Comparison of ENCODE assay signal across 2 cellular contexts in the genomic region with DNA sequence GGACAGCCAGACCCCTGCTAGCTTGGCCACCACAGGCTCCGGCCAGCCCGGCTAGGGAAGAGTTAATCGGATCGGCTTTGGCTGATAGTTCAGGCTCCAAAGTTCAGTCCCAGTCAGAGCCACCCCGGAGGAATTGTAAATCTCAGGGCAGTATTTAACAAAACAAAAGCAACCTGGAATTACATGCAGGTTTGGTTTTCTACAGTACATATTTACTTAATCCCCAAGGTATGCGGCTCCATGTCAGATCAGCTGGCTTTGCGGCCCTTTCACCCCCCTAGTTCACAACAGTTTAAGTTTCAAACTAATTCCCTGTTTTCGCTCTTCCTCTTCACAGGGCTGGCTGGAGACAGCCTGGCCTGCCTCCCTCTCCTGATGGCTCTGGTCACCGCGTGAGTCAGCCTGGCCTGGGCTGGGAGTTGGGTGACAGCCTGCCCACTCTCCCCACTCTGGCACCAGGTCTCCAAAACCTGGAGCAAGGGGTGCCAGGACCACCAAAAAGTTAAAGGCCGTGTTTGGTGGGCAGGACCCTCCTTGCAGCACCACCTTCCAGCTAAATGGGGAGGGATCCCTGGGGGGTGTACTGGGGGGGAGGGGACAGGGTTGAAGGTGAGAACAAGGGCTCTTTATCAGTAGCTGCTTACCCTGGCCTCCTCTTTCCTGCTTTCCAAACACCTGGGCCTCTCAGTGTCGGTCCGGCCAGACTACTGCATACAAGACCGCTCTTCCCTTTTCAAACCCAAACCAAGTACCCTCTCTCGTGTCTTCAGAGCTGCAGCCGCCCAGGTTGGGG.
TF ChIP-seq lines count a peak whose summit lies in the region.

No MANE protein-coding gene starts in this region.

TF ChIP-seq in GM23338, 12 proteins besides CTCF, POLR2A, EP300 and RAD21:
- TF ChIP-seq ZNF331 (CRISPR knock-in tag; IDR thresholded peaks at IDR 0.05; ENCODE audit: low read depth) (no peak), NANOG (IDR thresholded peaks at IDR 0.05; ENCODE audit: borderline replicate concordance) (peak; percentile 48; the same call in 1 of the 2 replicates), POLR2AphosphoS5 (IDR thresholded peaks at IDR 0.05; ENCODE audit: low read depth) (peak; percentile 35; the same call in 1 of the 2 replicates)

TF ChIP-seq in HepG2, 621 proteins besides CTCF, POLR2A, EP300 and RAD21 (continues in another document):
- no peak for TF ChIP-seq CENPT (CRISPR knock-in tag; IDR thresholded peaks at IDR 0.05; ENCODE audit: low read depth)
- peak; percentile 98 for TF ChIP-seq HNF4G (IDR thresholded peaks at IDR 0.05; ENCODE audit: borderline replicate concordance, low read depth, low read length)
- peak; percentile 93; the same call in 1 of the 2 replicates for TF ChIP-seq HNF4G (CRISPR knock-in tag; IDR thresholded peaks at IDR 0.05; ENCODE audit: borderline replicate concordance, low read depth)
- TF ChIP-seq ZFP1 (CRISPR knock-in tag; IDR thresholded peaks at IDR 0.05) = 0 out of 2 replicates have a peak, but pooled peaks have one; percentile 26
- TF ChIP-seq, protein P1, sequence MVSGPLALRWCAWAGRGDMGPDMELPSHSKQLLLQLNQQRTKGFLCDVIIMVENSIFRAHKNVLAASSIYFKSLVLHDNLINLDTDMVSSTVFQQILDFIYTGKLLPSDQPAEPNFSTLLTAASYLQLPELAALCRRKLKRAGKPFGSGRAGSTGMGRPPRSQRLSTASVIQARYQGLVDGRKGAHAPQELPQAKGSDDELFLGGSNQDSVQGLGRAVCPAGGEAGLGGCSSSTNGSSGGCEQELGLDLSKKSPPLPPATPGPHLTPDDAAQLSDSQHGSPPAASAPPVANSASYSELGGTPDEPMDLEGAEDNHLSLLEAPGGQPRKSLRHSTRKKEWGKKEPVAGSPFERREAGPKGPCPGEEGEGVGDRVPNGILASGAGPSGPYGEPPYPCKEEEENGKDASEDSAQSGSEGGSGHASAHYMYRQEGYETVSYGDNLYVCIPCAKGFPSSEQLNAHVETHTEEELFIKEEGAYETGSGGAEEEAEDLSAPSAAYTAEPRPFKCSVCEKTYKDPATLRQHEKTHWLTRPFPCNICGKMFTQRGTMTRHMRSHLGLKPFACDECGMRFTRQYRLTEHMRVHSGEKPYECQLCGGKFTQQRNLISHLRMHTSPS (CRISPR knock-in tag; IDR thresholded peaks at IDR 0.05; ENCODE audit: low read depth) = 0 out of 2 replicates have a peak, but pooled peaks have one; percentile 18
- TF ChIP-seq SNAPC2 (CRISPR knock-in tag; IDR thresholded peaks at IDR 0.05) = peak; percentile 62; the same call in 1 of the 2 replicates
- TF ChIP-seq, protein P2, sequence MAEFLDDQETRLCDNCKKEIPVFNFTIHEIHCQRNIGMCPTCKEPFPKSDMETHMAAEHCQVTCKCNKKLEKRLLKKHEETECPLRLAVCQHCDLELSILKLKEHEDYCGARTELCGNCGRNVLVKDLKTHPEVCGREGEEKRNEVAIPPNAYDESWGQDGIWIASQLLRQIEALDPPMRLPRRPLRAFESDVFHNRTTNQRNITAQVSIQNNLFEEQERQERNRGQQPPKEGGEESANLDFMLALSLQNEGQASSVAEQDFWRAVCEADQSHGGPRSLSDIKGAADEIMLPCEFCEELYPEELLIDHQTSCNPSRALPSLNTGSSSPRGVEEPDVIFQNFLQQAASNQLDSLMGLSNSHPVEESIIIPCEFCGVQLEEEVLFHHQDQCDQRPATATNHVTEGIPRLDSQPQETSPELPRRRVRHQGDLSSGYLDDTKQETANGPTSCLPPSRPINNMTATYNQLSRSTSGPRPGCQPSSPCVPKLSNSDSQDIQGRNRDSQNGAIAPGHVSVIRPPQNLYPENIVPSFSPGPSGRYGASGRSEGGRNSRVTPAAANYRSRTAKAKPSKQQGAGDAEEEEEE (CRISPR knock-in tag; IDR thresholded peaks at IDR 0.05; ENCODE audit: borderline replicate concordance) = no peak
- TF ChIP-seq, protein P3, sequence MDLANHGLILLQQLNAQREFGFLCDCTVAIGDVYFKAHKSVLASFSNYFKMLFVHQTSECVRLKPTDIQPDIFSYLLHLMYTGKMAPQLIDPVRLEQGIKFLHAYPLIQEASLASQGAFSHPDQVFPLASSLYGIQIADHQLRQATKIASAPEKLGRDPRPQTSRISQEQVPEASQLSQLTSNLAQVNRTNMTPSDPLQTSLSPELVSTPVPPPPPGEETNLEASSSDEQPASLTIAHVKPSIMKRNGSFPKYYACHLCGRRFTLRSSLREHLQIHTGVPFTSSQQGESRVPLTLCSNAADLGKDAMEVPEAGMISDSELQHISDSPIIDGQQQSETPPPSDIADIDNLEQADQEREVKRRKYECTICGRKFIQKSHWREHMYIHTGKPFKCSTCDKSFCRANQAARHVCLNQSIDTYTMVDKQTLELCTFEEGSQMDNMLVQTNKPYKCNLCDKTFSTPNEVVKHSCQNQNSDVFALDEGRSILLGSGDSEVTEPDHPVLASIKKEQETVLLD (CRISPR knock-in tag; IDR thresholded peaks at IDR 0.05; ENCODE audit: low read depth) = no peak
- TF ChIP-seq, protein P4, sequence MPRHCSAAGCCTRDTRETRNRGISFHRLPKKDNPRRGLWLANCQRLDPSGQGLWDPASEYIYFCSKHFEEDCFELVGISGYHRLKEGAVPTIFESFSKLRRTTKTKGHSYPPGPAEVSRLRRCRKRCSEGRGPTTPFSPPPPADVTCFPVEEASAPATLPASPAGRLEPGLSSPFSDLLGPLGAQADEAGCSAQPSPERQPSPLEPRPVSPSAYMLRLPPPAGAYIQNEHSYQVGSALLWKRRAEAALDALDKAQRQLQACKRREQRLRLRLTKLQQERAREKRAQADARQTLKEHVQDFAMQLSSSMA (CRISPR knock-in tag; IDR thresholded peaks at IDR 0.05) = no peak
- no peak for TF ChIP-seq ZNF101 (CRISPR knock-in tag; IDR thresholded peaks at IDR 0.05; ENCODE audit: borderline replicate concordance, low read depth)
- TF ChIP-seq ZFP36L1 (CRISPR knock-in tag; IDR thresholded peaks at IDR 0.05) = no peak; the same call in 1 of the 2 replicates
- TF ChIP-seq NCOA2 (CRISPR knock-in tag; IDR thresholded peaks at IDR 0.05) = peak; percentile 92
- peak; percentile 98 for TF ChIP-seq TEAD3 (CRISPR knock-in tag; optimal IDR thresholded peaks at IDR 0.05; ENCODE audit: borderline replicate concordance)
- TF ChIP-seq, protein P5, sequence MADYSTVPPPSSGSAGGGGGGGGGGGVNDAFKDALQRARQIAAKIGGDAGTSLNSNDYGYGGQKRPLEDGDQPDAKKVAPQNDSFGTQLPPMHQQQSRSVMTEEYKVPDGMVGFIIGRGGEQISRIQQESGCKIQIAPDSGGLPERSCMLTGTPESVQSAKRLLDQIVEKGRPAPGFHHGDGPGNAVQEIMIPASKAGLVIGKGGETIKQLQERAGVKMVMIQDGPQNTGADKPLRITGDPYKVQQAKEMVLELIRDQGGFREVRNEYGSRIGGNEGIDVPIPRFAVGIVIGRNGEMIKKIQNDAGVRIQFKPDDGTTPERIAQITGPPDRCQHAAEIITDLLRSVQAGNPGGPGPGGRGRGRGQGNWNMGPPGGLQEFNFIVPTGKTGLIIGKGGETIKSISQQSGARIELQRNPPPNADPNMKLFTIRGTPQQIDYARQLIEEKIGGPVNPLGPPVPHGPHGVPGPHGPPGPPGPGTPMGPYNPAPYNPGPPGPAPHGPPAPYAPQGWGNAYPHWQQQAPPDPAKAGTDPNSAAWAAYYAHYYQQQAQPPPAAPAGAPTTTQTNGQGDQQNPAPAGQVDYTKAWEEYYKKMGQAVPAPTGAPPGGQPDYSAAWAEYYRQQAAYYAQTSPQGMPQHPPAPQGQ (CRISPR knock-in tag; IDR thresholded peaks at IDR 0.05; ENCODE audit: borderline replicate concordance) = no peak
- peak; percentile 68; the same call in 1 of the 2 replicates for TF ChIP-seq JUND (CRISPR knock-in tag; IDR thresholded peaks at IDR 0.05)
- no peak for TF ChIP-seq ZNF615 (CRISPR knock-in tag; IDR thresholded peaks at IDR 0.05; ENCODE audit: borderline replicate concordance)
- no peak for TF ChIP-seq ZNF430 (CRISPR knock-in tag; IDR thresholded peaks at IDR 0.05)
- TF ChIP-seq GATA4 (IDR thresholded peaks at IDR 0.05; ENCODE audit: borderline replicate concordance, low read depth) = peak; percentile 58; the same call in 1 of the 2 replicates
- no peak for TF ChIP-seq AGO2 (optimal IDR thresholded peaks at IDR 0.05; ENCODE audit: low read depth, low read length)
- TF ChIP-seq, protein P6, sequence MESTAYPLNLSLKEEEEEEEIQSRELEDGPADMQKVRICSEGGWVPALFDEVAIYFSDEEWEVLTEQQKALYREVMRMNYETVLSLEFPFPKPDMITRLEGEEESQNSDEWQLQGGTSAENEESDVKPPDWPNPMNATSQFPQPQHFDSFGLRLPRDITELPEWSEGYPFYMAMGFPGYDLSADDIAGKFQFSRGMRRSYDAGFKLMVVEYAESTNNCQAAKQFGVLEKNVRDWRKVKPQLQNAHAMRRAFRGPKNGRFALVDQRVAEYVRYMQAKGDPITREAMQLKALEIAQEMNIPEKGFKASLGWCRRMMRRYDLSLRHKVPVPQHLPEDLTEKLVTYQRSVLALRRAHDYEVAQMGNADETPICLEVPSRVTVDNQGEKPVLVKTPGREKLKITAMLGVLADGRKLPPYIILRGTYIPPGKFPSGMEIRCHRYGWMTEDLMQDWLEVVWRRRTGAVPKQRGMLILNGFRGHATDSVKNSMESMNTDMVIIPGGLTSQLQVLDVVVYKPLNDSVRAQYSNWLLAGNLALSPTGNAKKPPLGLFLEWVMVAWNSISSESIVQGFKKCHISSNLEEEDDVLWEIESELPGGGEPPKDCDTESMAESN (CRISPR knock-in tag; conservative IDR thresholded peaks at IDR 0.05) = no peak
- TF ChIP-seq NR3C1 (CRISPR knock-in tag; IDR thresholded peaks at IDR 0.05) = no peak
- TF ChIP-seq ZNF44 (CRISPR knock-in tag; IDR thresholded peaks at IDR 0.05) = no peak; the same call in 1 of the 2 replicates
- TF ChIP-seq, protein P7, sequence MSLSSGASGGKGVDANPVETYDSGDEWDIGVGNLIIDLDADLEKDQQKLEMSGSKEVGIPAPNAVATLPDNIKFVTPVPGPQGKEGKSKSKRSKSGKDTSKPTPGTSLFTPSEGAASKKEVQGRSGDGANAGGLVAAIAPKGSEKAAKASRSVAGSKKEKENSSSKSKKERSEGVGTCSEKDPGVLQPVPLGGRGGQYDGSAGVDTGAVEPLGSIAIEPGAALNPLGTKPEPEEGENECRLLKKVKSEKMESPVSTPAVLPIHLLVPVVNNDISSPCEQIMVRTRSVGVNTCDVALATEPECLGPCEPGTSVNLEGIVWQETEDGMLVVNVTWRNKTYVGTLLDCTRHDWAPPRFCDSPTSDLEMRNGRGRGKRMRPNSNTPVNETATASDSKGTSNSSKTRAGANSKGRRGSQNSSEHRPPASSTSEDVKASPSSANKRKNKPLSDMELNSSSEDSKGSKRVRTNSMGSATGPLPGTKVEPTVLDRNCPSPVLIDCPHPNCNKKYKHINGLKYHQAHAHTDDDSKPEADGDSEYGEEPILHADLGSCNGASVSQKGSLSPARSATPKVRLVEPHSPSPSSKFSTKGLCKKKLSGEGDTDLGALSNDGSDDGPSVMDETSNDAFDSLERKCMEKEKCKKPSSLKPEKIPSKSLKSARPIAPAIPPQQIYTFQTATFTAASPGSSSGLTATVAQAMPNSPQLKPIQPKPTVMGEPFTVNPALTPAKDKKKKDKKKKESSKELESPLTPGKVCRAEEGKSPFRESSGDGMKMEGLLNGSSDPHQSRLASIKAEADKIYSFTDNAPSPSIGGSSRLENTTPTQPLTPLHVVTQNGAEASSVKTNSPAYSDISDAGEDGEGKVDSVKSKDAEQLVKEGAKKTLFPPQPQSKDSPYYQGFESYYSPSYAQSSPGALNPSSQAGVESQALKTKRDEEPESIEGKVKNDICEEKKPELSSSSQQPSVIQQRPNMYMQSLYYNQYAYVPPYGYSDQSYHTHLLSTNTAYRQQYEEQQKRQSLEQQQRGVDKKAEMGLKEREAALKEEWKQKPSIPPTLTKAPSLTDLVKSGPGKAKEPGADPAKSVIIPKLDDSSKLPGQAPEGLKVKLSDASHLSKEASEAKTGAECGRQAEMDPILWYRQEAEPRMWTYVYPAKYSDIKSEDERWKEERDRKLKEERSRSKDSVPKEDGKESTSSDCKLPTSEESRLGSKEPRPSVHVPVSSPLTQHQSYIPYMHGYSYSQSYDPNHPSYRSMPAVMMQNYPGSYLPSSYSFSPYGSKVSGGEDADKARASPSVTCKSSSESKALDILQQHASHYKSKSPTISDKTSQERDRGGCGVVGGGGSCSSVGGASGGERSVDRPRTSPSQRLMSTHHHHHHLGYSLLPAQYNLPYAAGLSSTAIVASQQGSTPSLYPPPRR (CRISPR knock-in tag; IDR thresholded peaks at IDR 0.05; ENCODE audit: borderline replicate concordance) = peak; percentile 77
- peak; percentile 90 for TF ChIP-seq ISL2 (CRISPR knock-in tag; IDR thresholded peaks at IDR 0.05)
- TF ChIP-seq, protein P8, sequence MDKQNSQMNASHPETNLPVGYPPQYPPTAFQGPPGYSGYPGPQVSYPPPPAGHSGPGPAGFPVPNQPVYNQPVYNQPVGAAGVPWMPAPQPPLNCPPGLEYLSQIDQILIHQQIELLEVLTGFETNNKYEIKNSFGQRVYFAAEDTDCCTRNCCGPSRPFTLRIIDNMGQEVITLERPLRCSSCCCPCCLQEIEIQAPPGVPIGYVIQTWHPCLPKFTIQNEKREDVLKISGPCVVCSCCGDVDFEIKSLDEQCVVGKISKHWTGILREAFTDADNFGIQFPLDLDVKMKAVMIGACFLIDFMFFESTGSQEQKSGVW (CRISPR knock-in tag; IDR thresholded peaks at IDR 0.05; ENCODE audit: borderline replicate concordance) = peak; percentile 88; the same call in 1 of the 2 replicates
- no peak for TF ChIP-seq WIZ (CRISPR knock-in tag; IDR thresholded peaks at IDR 0.05)
- no peak for TF ChIP-seq NFE2 (CRISPR knock-in tag; IDR thresholded peaks at IDR 0.05)
- TF ChIP-seq CHD4 (IDR thresholded peaks at IDR 0.05; ENCODE audit: borderline replicate concordance, low read length) = no peak
- TF ChIP-seq SNAI1 (CRISPR knock-in tag; IDR thresholded peaks at IDR 0.05; ENCODE audit: borderline replicate concordance) = 0 out of 2 replicates have a peak, but pooled peaks have one; percentile 33
- TF ChIP-seq, protein P9, sequence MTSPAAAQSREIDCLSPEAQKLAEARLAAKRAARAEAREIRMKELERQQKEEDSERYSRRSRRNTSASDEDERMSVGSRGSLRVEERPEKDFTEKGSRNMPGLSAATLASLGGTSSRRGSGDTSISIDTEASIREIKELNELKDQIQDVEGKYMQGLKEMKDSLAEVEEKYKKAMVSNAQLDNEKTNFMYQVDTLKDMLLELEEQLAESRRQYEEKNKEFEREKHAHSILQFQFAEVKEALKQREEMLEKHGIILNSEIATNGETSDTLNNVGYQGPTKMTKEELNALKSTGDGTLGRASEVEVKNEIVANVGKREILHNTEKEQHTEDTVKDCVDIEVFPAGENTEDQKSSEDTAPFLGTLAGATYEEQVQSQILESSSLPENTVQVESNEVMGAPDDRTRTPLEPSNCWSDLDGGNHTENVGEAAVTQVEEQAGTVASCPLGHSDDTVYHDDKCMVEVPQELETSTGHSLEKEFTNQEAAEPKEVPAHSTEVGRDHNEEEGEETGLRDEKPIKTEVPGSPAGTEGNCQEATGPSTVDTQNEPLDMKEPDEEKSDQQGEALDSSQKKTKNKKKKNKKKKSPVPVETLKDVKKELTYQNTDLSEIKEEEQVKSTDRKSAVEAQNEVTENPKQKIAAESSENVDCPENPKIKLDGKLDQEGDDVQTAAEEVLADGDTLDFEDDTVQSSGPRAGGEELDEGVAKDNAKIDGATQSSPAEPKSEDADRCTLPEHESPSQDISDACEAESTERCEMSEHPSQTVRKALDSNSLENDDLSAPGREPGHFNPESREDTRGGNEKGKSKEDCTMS (CRISPR knock-in tag; conservative IDR thresholded peaks at IDR 0.05) = no peak
- no peak for TF ChIP-seq SRSF1 (optimal IDR thresholded peaks at IDR 0.05; ENCODE audit: low read depth, low read length)
- no peak; the same call in 1 of the 2 replicates for TF ChIP-seq AKAP8 (CRISPR knock-in tag; IDR thresholded peaks at IDR 0.05)
- TF ChIP-seq, protein P10, sequence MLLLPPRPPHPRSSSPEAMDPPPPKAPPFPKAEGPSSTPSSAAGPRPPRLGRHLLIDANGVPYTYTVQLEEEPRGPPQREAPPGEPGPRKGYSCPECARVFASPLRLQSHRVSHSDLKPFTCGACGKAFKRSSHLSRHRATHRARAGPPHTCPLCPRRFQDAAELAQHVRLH (CRISPR knock-in tag; IDR thresholded peaks at IDR 0.05; ENCODE audit: borderline replicate concordance, low read depth) = peak; percentile 25; the same call in 1 of the 2 replicates
- no peak for TF ChIP-seq DNMT3B (CRISPR knock-in tag; conservative IDR thresholded peaks at IDR 0.05)
- peak; percentile 66 for TF ChIP-seq RCOR2 (CRISPR knock-in tag; IDR thresholded peaks at IDR 0.05)
